In genomic region chr2:62704654-62705006, GRCh38 we compare ENCODE assay signal across 8 cellular contexts. TPM values are rescaled to one million over a fixed set of nuclear protein-coding genes. Genes with fewer than 3 reads are reported as not detected.
A peak's percentile ranks its signal among the peaks of the same experiment; 100 is the strongest.
DNase-seq lines count a peak whose midpoint lies in the region; ATAC-seq, FAIRE-seq and TF ChIP-seq lines count a peak whose summit lies in the region.

No MANE protein-coding gene starts in this region.

- peaks cover 5% of the 10 kb centered on the region for H3K9me3 Mint-ChIP-seq in Calu3 (ENCODE audit: low read depth, unreplicated experiment)

- H3K4me3 Mint-ChIP-seq in Calu3 (ENCODE audit: low read depth, unreplicated experiment), result peak overlapping the region; percentile 87

- TF ChIP-seq CTCF in Calu3 (IDR thresholded peaks at IDR 0.05; ENCODE audit: unreplicated experiment) (no peak), Panc1 (IDR thresholded peaks at IDR 0.05) (no peak), epithelial cell of proximal tubule (conservative IDR thresholded peaks at IDR 0.05; ENCODE audit: low read depth, low read length) (no peak), parathyroid adenoma (IDR thresholded peaks at IDR 0.05) (no peak), GM10248 (IDR thresholded peaks at IDR 0.05; ENCODE audit: control extremely low read depth, extremely low read depth, low read depth, missing control alignments) (no peak)

- H3K9me3 ChIP-seq in Panc1 (ENCODE audit: control insufficient read depth, insufficient read depth, low read depth, low read length), result peaks cover 15% of the 10 kb centered on the region; the same call in 1 of the 2 replicates
- H3K9me3 ChIP-seq in parathyroid adenoma (ENCODE audit: control insufficient read depth, low read length), result no peaks in the 10 kb centered on the region

- H2AFZ ChIP-seq in parathyroid adenoma, result peak overlapping the region; percentile 95

- H3K4me3 ChIP-seq in Panc1 (ENCODE audit: low read depth in 2 of 2, low read length in 2 of 2) (peak overlapping the region; percentile 63 to 82), epithelial cell of proximal tubule (ENCODE audit: low read depth, low read length) (peak overlapping the region; percentile 65), parathyroid adenoma (ENCODE audit: low read depth, low read length) (peak overlapping the region; percentile 93)

- CTCF ChIA-PET in Calu3 (lab: Charles Lee), result interaction anchor here (0.6 to 2.2 kb wide), 4 partner anchors 14 to 248 kb away, joined by 3 to 11 read pairs (median 4); no protein-coding TSS in a partner anchor
- CTCF ChIA-PET in Panc1 (lab: Charles Lee), result no interaction called here
- CTCF ChIA-PET in GM10248 (lab: Yijun Ruan, JAX), result interaction anchor here (0.9 to 1.0 kb wide), 4 partner anchors 10 to 106 kb away, joined by 3 read pairs; no protein-coding TSS in a partner anchor

- in situ Hi-C loops in Panc1 (cut with HindIII; ENCODE audit: low pct_unique_long_range_greater_than_20kb, low sequenced_read_pairs), result no loop called here

- POLR2A ChIA-PET in Panc1 (lab: Charles Lee), result no interaction called here
- POLR2A ChIA-PET in GM10248 (lab: Yijun Ruan, JAX), result no interaction called here

- H3K4me1 Mint-ChIP-seq in Calu3 (ENCODE audit: low read depth, unreplicated experiment), result peaks cover 35% of the 10 kb centered on the region

- H3K36me3 ChIP-seq in Panc1 (ENCODE audit: control insufficient read depth, insufficient read depth, low read length) (peaks cover under 1% of the 10 kb centered on the region), parathyroid adenoma (ENCODE audit: control insufficient read depth, insufficient read depth, low read length) (no peaks in the 10 kb centered on the region)

- peak overlapping the region; percentile 89 for H3K27ac ChIP-seq in Panc1 (ENCODE audit: low read length)
- peak overlapping the region; percentile 78 for H3K27ac ChIP-seq in parathyroid adenoma

- peak overlapping the region; percentile 53 for H3K9ac ChIP-seq in parathyroid adenoma

- H3K27me3 ChIP-seq in Panc1 (ENCODE audit: control insufficient read depth, insufficient read depth, low read length) (no peaks in the 10 kb centered on the region), parathyroid adenoma (ENCODE audit: control insufficient read depth, insufficient read depth, low read length) (no peaks in the 10 kb centered on the region)

- H3K4me1 ChIP-seq in Panc1 (ENCODE audit: control insufficient read depth, insufficient read depth, low read length) (peaks cover 19% of the 10 kb centered on the region), parathyroid adenoma (peaks cover 3% of the 10 kb centered on the region)

- no peaks in the 10 kb centered on the region for H3K27me3 Mint-ChIP-seq in Calu3 (ENCODE audit: unreplicated experiment)

- no peak for TF ChIP-seq POLR2A in GM12891 (IDR thresholded peaks at IDR 0.05; ENCODE audit: low read depth, low read length)

- intact Hi-C loops in Calu3 (cut with micrococcal nuclease; ENCODE audit: unreplicated experiment), result loop anchor here (5.0 kb wide), 2 partner anchors 63 to 247 kb away; no protein-coding TSS in a partner anchor
- intact Hi-C loops in Panc1 (cut with micrococcal nuclease; ENCODE audit: unreplicated experiment), result loop anchor here (5.0 kb wide), 1 partner anchor 247 kb away; no protein-coding TSS in a partner anchor

- BruUV-seq in Calu3 (replicated peaks; lab: Mats Ljungman, UMichigan), result no TSS peak
- BruUV-seq in Panc1 (replicated peaks; lab: Mats Ljungman, UMichigan), result no TSS peak

- DNase-seq in Calu3, result no peak
- no peak for DNase-seq in Panc1 (ENCODE audit: low read depth, low spot score)
- DNase-seq in epithelial cell of proximal tubule (ENCODE audit: low read depth), result no peak
- DNase-seq in GM03348 (ENCODE audit: low spot score), result no peak
- DNase-seq in GM12891 (ENCODE audit: insufficient read length, low spot score), result no peak
- DNase-seq in GM10248 (ENCODE audit: extremely low spot score), result no peak

- peaks cover 37% of the 10 kb centered on the region for H3K36me3 Mint-ChIP-seq in Calu3 (ENCODE audit: insufficient read depth, unreplicated experiment)

- peak overlapping the region; percentile 89 for H3K4me2 ChIP-seq in parathyroid adenoma (ENCODE audit: low read length)

- ATAC-seq in Panc1 (no peak), HG02623 (IDR thresholded peaks at IDR 0.05; ENCODE audit: unreplicated experiment) (no peak)

- peak overlapping the region; percentile 69 for H3K27ac Mint-ChIP-seq in Calu3 (ENCODE audit: unreplicated experiment)

- FAIRE-seq in GM12891 (lab: Jason Lieb, UNC), result no peak

- peaks cover 11% of the 10 kb centered on the region for H3K79me2 ChIP-seq in parathyroid adenoma

TF ChIP-seq in GM12891, 5 proteins besides CTCF, POLR2A, EP300 and RAD21:
- TF ChIP-seq TAF1 (IDR thresholded peaks at IDR 0.05; ENCODE audit: low read depth, low read length), result no peak
- TF ChIP-seq POLR2AphosphoS5 (IDR thresholded peaks at IDR 0.05; ENCODE audit: low read depth, low read length), result no peak
- TF ChIP-seq PAX5 (IDR thresholded peaks at IDR 0.05; ENCODE audit: insufficient read depth, low read length, severe bottlenecking), result no peak
- no peak for TF ChIP-seq POU2F2 (IDR thresholded peaks at IDR 0.05; ENCODE audit: low read depth, low read length)
- no peak for TF ChIP-seq SPI1 (IDR thresholded peaks at IDR 0.05; ENCODE audit: low read depth, low read length)

RNA-seq across cellular contexts. Expression of gene EHBP1, which starts 0.9 kb away (rescaled TPM):
- total RNA-seq in Calu3 (2022), result 82.9 and 89.2 TPM in 2 replicates
- 46.1 TPM for total RNA-seq in Panc1 (2021; ENCODE audit: unreplicated experiment)
- polyA plus RNA-seq in Panc1 (2012; ENCODE audit: insufficient read length), result 24.6 TPM
- total RNA-seq in epithelial cell of proximal tubule, result 18.1 and 20.9 TPM in 2 replicates
- polyA plus RNA-seq in GM12891 (2012; ENCODE audit: low read depth, missing spikeins), result 11.5 TPM
